In the genomic region with DNA sequence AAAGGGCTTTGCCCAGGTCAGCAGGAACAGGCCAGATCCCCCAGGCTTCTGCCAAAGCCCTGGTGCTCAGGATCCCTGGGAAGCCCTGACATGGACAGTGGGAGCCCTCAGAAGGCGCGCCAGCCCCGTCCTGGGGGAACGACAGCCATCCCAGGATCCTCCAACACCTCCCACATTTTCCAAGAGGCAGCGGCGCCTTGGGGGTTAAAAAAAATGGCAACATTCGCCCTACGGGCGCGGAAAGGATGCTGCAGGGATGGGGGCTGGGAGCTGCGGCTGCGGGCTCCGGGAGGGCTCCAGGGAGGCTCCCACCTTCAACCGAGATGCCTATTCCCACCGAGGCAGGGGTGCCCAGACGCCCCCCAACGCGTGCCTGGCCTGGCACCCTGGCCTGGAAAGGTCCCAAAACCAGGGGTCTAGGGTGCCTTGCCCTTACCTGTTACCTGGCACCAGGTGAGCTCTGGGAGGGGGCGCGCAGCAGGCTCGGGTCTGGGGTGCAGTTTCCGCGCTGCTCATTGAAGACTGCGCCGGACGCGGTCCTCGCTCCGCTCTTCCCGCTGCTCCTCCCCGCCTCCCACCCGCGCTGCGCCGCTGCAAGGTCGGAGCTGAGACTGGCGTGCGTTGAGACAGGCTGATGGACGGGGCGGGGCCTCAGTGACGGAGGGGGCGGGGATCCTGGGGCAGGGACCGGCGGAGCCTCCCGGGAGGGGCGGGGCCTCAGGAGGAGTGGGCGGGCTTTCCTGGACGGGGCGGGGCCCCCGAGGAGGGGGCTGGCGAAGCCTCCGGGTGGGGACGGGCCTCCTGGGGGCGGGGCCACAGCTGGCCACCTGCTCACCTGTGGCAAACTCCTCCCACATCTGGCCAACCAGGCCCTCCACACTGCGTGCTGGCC, we compare ENCODE assay signal across 1 cellular context.
A peak's percentile ranks its signal among the peaks of the same experiment; 100 is the strongest.
TF ChIP-seq lines count a peak whose summit lies in the region.

A gene (minus strand): TSS at position 613 of the 892 bp plus-strand sequence. CDS start 6,228 bp downstream, outside the sequence.

TF ChIP-seq in HepG2, 621 proteins besides CTCF, POLR2A, EP300 and RAD21 (continued from another document):
- TF ChIP-seq, protein P1, sequence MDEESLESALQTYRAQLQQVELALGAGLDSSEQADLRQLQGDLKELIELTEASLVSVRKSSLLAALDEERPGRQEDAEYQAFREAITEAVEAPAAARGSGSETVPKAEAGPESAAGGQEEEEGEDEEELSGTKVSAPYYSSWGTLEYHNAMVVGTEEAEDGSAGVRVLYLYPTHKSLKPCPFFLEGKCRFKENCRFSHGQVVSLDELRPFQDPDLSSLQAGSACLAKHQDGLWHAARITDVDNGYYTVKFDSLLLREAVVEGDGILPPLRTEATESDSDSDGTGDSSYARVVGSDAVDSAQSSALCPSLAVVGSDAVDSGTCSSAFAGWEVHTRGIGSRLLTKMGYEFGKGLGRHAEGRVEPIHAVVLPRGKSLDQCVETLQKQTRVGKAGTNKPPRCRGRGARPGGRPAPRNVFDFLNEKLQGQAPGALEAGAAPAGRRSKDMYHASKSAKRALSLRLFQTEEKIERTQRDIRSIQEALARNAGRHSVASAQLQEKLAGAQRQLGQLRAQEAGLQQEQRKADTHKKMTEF (CRISPR knock-in tag; IDR thresholded peaks at IDR 0.05): peak; percentile 54; the same call in 1 of the 2 replicates
- peak; percentile 29 for TF ChIP-seq ZFY (CRISPR knock-in tag; IDR thresholded peaks at IDR 0.05)
- TF ChIP-seq ZSCAN21 (CRISPR knock-in tag; IDR thresholded peaks at IDR 0.05; ENCODE audit: borderline replicate concordance): 0 out of 2 replicates have a peak, but pooled peaks have one; percentile 49
- TF ChIP-seq POLR2G (IDR thresholded peaks at IDR 0.05; ENCODE audit: low read depth, low read length): peak; percentile 52; the same call in 1 of the 2 replicates
- TF ChIP-seq, protein P2, sequence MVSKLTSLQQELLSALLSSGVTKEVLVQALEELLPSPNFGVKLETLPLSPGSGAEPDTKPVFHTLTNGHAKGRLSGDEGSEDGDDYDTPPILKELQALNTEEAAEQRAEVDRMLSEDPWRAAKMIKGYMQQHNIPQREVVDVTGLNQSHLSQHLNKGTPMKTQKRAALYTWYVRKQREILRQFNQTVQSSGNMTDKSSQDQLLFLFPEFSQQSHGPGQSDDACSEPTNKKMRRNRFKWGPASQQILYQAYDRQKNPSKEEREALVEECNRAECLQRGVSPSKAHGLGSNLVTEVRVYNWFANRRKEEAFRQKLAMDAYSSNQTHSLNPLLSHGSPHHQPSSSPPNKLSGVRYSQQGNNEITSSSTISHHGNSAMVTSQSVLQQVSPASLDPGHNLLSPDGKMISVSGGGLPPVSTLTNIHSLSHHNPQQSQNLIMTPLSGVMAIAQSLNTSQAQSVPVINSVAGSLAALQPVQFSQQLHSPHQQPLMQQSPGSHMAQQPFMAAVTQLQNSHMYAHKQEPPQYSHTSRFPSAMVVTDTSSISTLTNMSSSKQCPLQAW (CRISPR knock-in tag; IDR thresholded peaks at IDR 0.05): peak; percentile 50; the same call in 1 of the 2 replicates
- TF ChIP-seq ZNF652 (CRISPR knock-in tag; IDR thresholded peaks at IDR 0.05; ENCODE audit: borderline replicate concordance, low read depth): peak; percentile 83
- TF ChIP-seq RFX5 (IDR thresholded peaks at IDR 0.05; ENCODE audit: low read depth, low read length): no peak
- TF ChIP-seq, protein P3, sequence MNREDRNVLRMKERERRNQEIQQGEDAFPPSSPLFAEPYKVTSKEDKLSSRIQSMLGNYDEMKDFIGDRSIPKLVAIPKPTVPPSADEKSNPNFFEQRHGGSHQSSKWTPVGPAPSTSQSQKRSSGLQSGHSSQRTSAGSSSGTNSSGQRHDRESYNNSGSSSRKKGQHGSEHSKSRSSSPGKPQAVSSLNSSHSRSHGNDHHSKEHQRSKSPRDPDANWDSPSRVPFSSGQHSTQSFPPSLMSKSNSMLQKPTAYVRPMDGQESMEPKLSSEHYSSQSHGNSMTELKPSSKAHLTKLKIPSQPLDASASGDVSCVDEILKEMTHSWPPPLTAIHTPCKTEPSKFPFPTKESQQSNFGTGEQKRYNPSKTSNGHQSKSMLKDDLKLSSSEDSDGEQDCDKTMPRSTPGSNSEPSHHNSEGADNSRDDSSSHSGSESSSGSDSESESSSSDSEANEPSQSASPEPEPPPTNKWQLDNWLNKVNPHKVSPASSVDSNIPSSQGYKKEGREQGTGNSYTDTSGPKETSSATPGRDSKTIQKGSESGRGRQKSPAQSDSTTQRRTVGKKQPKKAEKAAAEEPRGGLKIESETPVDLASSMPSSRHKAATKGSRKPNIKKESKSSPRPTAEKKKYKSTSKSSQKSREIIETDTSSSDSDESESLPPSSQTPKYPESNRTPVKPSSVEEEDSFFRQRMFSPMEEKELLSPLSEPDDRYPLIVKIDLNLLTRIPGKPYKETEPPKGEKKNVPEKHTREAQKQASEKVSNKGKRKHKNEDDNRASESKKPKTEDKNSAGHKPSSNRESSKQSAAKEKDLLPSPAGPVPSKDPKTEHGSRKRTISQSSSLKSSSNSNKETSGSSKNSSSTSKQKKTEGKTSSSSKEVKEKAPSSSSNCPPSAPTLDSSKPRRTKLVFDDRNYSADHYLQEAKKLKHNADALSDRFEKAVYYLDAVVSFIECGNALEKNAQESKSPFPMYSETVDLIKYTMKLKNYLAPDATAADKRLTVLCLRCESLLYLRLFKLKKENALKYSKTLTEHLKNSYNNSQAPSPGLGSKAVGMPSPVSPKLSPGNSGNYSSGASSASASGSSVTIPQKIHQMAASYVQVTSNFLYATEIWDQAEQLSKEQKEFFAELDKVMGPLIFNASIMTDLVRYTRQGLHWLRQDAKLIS (CRISPR knock-in tag; IDR thresholded peaks at IDR 0.05): 0 out of 2 replicates have a peak, but pooled peaks have one; percentile 45
- TF ChIP-seq NR1H2 (CRISPR knock-in tag; IDR thresholded peaks at IDR 0.05; ENCODE audit: borderline replicate concordance, low read depth): no peak
- no peak for TF ChIP-seq CHD2 (IDR thresholded peaks at IDR 0.05; ENCODE audit: low read depth, low read length)
- TF ChIP-seq, protein P4, sequence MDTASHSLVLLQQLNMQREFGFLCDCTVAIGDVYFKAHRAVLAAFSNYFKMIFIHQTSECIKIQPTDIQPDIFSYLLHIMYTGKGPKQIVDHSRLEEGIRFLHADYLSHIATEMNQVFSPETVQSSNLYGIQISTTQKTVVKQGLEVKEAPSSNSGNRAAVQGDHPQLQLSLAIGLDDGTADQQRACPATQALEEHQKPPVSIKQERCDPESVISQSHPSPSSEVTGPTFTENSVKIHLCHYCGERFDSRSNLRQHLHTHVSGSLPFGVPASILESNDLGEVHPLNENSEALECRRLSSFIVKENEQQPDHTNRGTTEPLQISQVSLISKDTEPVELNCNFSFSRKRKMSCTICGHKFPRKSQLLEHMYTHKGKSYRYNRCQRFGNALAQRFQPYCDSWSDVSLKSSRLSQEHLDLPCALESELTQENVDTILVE (CRISPR knock-in tag; IDR thresholded peaks at IDR 0.05): no peak
- no peak for TF ChIP-seq ZNF790 (CRISPR knock-in tag; IDR thresholded peaks at IDR 0.05; ENCODE audit: borderline replicate concordance)
- 0 out of 2 replicates have a peak, but pooled peaks have one; percentile 53 for TF ChIP-seq ZNF792 (CRISPR knock-in tag; IDR thresholded peaks at IDR 0.05)
- peak; percentile 34; the same call in 1 of the 2 replicates for TF ChIP-seq KDM5B (CRISPR knock-in tag; IDR thresholded peaks at IDR 0.05; ENCODE audit: borderline replicate concordance)
- TF ChIP-seq BORCS8-MEF2B (CRISPR knock-in tag; IDR thresholded peaks at IDR 0.05): peak; percentile 81
- TF ChIP-seq ZNF451 (CRISPR knock-in tag; IDR thresholded peaks at IDR 0.05): no peak
- TF ChIP-seq ONECUT2 (CRISPR knock-in tag; IDR thresholded peaks at IDR 0.05): no peak
- TF ChIP-seq SP5 (CRISPR knock-in tag; IDR thresholded peaks at IDR 0.05; ENCODE audit: borderline replicate concordance, low read depth): peak; percentile 52; the same call in 1 of the 2 replicates
- peak; percentile 93 for TF ChIP-seq HNRNPLL (IDR thresholded peaks at IDR 0.05; ENCODE audit: low read depth, low read length, poor library complexity, severe bottlenecking)
- TF ChIP-seq HDAC2 (CRISPR knock-in tag; IDR thresholded peaks at IDR 0.05): peak; percentile 15; the same call in 1 of the 2 replicates
- no peak for TF ChIP-seq RORA (CRISPR knock-in tag; IDR thresholded peaks at IDR 0.05)
- peak; percentile 66; the same call in 1 of the 2 replicates for TF ChIP-seq MYC (CRISPR knock-in tag; IDR thresholded peaks at IDR 0.05; ENCODE audit: borderline replicate concordance)
- no peak for TF ChIP-seq ZNF33A (CRISPR knock-in tag; IDR thresholded peaks at IDR 0.05; ENCODE audit: borderline replicate concordance)
- TF ChIP-seq ZNF17 (CRISPR knock-in tag; IDR thresholded peaks at IDR 0.05): no peak
- peak; percentile 68; the same call in 1 of the 2 replicates for TF ChIP-seq TAF1 (CRISPR knock-in tag; IDR thresholded peaks at IDR 0.05)
- TF ChIP-seq TMF1 (CRISPR knock-in tag; IDR thresholded peaks at IDR 0.05; ENCODE audit: low read depth): peak; percentile 63; the same call in 1 of the 2 replicates
- no peak for TF ChIP-seq SMC3 (IDR thresholded peaks at IDR 0.05; ENCODE audit: low read length)
- 0 out of 2 replicates have a peak, but pooled peaks have one; percentile 43 for TF ChIP-seq ZNF83 (CRISPR knock-in tag; IDR thresholded peaks at IDR 0.05; ENCODE audit: borderline replicate concordance)
- no peak for TF ChIP-seq RFXANK (CRISPR knock-in tag; IDR thresholded peaks at IDR 0.05)
- TF ChIP-seq MEIS2 (CRISPR knock-in tag; IDR thresholded peaks at IDR 0.05): peak; percentile 60; the same call in 1 of the 2 replicates
- TF ChIP-seq ZNF883 (CRISPR knock-in tag; IDR thresholded peaks at IDR 0.05; ENCODE audit: not compliant biosample characterization): peak; percentile 3
- TF ChIP-seq ZFP36 (IDR thresholded peaks at IDR 0.05; ENCODE audit: borderline replicate concordance, low read depth, low read length, partially characterized antibody): no peak
- no peak for TF ChIP-seq HNRNPUL1 (IDR thresholded peaks at IDR 0.05; ENCODE audit: low read depth, low read length)
- TF ChIP-seq, protein P5, sequence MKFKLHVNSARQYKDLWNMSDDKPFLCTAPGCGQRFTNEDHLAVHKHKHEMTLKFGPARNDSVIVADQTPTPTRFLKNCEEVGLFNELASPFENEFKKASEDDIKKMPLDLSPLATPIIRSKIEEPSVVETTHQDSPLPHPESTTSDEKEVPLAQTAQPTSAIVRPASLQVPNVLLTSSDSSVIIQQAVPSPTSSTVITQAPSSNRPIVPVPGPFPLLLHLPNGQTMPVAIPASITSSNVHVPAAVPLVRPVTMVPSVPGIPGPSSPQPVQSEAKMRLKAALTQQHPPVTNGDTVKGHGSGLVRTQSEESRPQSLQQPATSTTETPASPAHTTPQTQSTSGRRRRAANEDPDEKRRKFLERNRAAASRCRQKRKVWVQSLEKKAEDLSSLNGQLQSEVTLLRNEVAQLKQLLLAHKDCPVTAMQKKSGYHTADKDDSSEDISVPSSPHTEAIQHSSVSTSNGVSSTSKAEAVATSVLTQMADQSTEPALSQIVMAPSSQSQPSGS (CRISPR knock-in tag; IDR thresholded peaks at IDR 0.05): no peak
- peak; percentile 43; the same call in 1 of the 2 replicates for TF ChIP-seq HOXA3 (CRISPR knock-in tag; IDR thresholded peaks at IDR 0.05)
- no peak for TF ChIP-seq ZNF205 (CRISPR knock-in tag; IDR thresholded peaks at IDR 0.05)
- 0 out of 2 replicates have a peak, but pooled peaks have one; percentile 31 for TF ChIP-seq ARID2 (CRISPR knock-in tag; IDR thresholded peaks at IDR 0.05; ENCODE audit: borderline replicate concordance)
- TF ChIP-seq ZKSCAN8 (CRISPR knock-in tag; IDR thresholded peaks at IDR 0.05; ENCODE audit: borderline replicate concordance): no peak
- TF ChIP-seq MTA3 (CRISPR knock-in tag; IDR thresholded peaks at IDR 0.05): no peak
- TF ChIP-seq, protein P6, sequence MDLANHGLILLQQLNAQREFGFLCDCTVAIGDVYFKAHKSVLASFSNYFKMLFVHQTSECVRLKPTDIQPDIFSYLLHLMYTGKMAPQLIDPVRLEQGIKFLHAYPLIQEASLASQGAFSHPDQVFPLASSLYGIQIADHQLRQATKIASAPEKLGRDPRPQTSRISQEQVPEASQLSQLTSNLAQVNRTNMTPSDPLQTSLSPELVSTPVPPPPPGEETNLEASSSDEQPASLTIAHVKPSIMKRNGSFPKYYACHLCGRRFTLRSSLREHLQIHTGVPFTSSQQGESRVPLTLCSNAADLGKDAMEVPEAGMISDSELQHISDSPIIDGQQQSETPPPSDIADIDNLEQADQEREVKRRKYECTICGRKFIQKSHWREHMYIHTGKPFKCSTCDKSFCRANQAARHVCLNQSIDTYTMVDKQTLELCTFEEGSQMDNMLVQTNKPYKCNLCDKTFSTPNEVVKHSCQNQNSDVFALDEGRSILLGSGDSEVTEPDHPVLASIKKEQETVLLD (CRISPR knock-in tag; IDR thresholded peaks at IDR 0.05; ENCODE audit: low read depth): no peak
- peak; percentile 63; the same call in 1 of the 2 replicates for TF ChIP-seq SP4 (CRISPR knock-in tag; IDR thresholded peaks at IDR 0.05)
- TF ChIP-seq, protein P7, sequence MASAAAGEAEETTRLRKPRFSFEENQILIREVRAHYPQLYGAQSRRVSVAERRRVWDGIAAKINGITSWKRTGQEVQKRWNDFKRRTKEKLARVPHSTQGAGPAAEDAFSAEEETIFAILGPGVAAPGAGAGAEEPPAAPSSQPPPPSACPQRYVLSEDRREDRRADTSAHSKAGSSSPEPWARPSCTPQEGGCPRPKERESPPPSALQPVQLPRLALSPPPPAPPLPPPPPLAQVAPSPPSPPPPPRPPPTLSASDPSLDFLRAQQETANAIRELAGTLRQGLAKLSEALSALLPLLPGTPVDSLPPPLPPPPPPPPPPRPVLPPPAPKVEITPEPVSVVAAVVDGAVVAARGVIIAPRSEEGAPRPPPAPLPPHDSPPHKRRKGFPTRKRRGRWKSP (CRISPR knock-in tag; IDR thresholded peaks at IDR 0.05): peak; percentile 92
- 0 out of 2 replicates have a peak, but pooled peaks have one; percentile 22 for TF ChIP-seq MEIS1 (CRISPR knock-in tag; IDR thresholded peaks at IDR 0.05; ENCODE audit: borderline replicate concordance)
- 0 out of 2 replicates have a peak, but pooled peaks have one; percentile 6 for TF ChIP-seq ETV5 (CRISPR knock-in tag; IDR thresholded peaks at IDR 0.05; ENCODE audit: borderline replicate concordance)
- 0 out of 4 replicates have a peak, but pooled peaks of 1 of the 2 experiments have one; percentile 24 for TF ChIP-seq KLF16 (CRISPR knock-in tag; IDR thresholded peaks at IDR 0.05)
